20 cellular contexts compared by ENCODE assay signal in the genomic region with DNA sequence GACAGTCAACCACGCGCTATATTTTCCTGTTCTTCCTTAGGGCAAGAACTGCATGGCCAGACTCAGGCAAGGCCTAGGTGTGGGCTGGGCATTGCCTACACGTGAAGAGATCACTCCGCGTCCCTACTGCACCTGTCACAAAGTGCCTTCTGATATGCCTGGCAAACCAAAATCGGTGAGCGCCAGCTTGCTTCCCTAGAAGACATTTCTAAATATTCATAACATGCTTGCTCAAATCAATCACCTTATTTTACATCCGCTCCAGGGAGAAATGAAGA. TPM values are rescaled to one million over a fixed set of nuclear protein-coding genes. Genes with fewer than 3 reads are reported as not detected.
DNase-seq lines count a peak whose midpoint lies in the region; ATAC-seq and TF ChIP-seq lines count a peak whose summit lies in the region.
"Had no signal": no experiment of that assay in that cellular context is flagged by ENCODE, and none has a peak within 500 bp of the region (broad histone marks: within the 10 kb centered on the region; RNA-seq: fewer than 3 reads in every experiment).

No MANE protein-coding gene starts in this region.

- H3K27me3 Mint-ChIP-seq in CD4-positive, alpha-beta T cell, result no peaks in the 10 kb centered on the region
- H3K27me3 Mint-ChIP-seq in T-cell (peaks cover 0 to 7% of the 10 kb centered on the region in 2 donors), immature natural killer cell (ENCODE audit: low read depth in 3 of 3) (peaks cover 3 to 9% (median 7%) of the 10 kb centered on the region in 3 donors)
- peaks cover 4% of the 10 kb centered on the region for H3K27me3 Mint-ChIP-seq in dendritic cell treated with granulocyte-macrophage colony-stimulating factor and Interleukin-4, amounts not matched to agents 40 ng/mL and 50 ng/mL, for 4 days

- no peaks in the 10 kb centered on the region for H3K27me3 ChIP-seq in BLaER1
- H3K27me3 ChIP-seq in CD4-positive, alpha-beta T cell (ENCODE audit: control insufficient read depth, insufficient read depth, low read length), result no peaks in the 10 kb centered on the region

- peak overlapping the region; percentile 99 for H3K4me2 ChIP-seq in BLaER1
- H3K4me2 ChIP-seq: SK-N-SH had no signal

- no peaks in the 10 kb centered on the region for H3K9me3 Mint-ChIP-seq in CD4-positive, alpha-beta T cell
- H3K9me3 Mint-ChIP-seq in T-cell (no peaks in the 10 kb centered on the region), immature natural killer cell (peaks cover 0 to 1% (median 0%) of the 10 kb centered on the region in 6 donors)
- H3K9me3 Mint-ChIP-seq in dendritic cell treated with granulocyte-macrophage colony-stimulating factor and Interleukin-4, amounts not matched to agents 40 ng/mL and 50 ng/mL, for 4 days, result no peaks in the 10 kb centered on the region
- H3K9me3 Mint-ChIP-seq: CD8-positive, alpha-beta memory T cell had no signal

- peaks cover 9% of the 10 kb centered on the region for H3K36me3 ChIP-seq in BLaER1

- H3K27ac Mint-ChIP-seq in CD4-positive, alpha-beta T cell, result peak overlapping the region; percentile 80
- peak overlapping the region; percentile 20 to 81 for H3K27ac Mint-ChIP-seq in T-cell
- peak overlapping the region; percentile 44 for H3K27ac Mint-ChIP-seq in dendritic cell treated with granulocyte-macrophage colony-stimulating factor and Interleukin-4, amounts not matched to agents 40 ng/mL and 50 ng/mL, for 4 days
- peak overlapping the region in 1 of 6 donors; percentile 40 for H3K27ac Mint-ChIP-seq in immature natural killer cell

- peaks cover 80% of the 10 kb centered on the region for H3K4me1 ChIP-seq in BLaER1

- H3K27ac ChIP-seq in BLaER1, result 0 out of 2 replicates have a peak overlapping the region, but pooled peaks have one; percentile 18
- H3K27ac ChIP-seq in CD4-positive, alpha-beta T cell (ENCODE audit: low read depth, low read length), result no peak overlapping the region

- H3K36me3 Mint-ChIP-seq in CD4-positive, alpha-beta T cell (ENCODE audit: low read depth), result peaks cover 21% of the 10 kb centered on the region
- peaks cover 8% of the 10 kb centered on the region for H3K36me3 Mint-ChIP-seq in T-cell
- H3K36me3 Mint-ChIP-seq in dendritic cell treated with granulocyte-macrophage colony-stimulating factor and Interleukin-4, amounts not matched to agents 40 ng/mL and 50 ng/mL, for 4 days (ENCODE audit: low read depth), result peaks cover 49% of the 10 kb centered on the region
- H3K36me3 Mint-ChIP-seq in immature natural killer cell, result peaks cover 0 to 10% (median under 1%) of the 10 kb centered on the region in 3 donors

- POLR2A ChIA-PET in CD4-positive, alpha-beta T cell (lab: Charles Lee), result interaction anchor here (3.0 to 3.8 kb wide), 2 partner anchors 8 to 27 kb away, joined by 21 to 42 read pairs; no protein-coding TSS in a partner anchor
- POLR2A ChIA-PET in T-cell (lab: Charles Lee), result no interaction called here

- H4K20me1 ChIP-seq in BLaER1, result peaks cover 59% of the 10 kb centered on the region

- no peak overlapping the region for H3K4me3 ChIP-seq in BLaER1

- no peak for ATAC-seq in CD4-positive, alpha-beta T cell (ENCODE audit: poor library complexity)
- ATAC-seq in T-cell (replicated peaks in 1 of 4) (no peak), GM21390 (IDR thresholded peaks at IDR 0.05; ENCODE audit: unreplicated experiment) (no peak), GM19023 (IDR thresholded peaks at IDR 0.05; ENCODE audit: unreplicated experiment) (no peak)

- no peak overlapping the region for H3K4me3 Mint-ChIP-seq in CD4-positive, alpha-beta T cell
- H3K4me3 Mint-ChIP-seq in T-cell (peak overlapping the region in 1 of 3 donors; percentile 25), immature natural killer cell (no peak overlapping the region)
- no peak overlapping the region for H3K4me3 Mint-ChIP-seq in dendritic cell treated with granulocyte-macrophage colony-stimulating factor and Interleukin-4, amounts not matched to agents 40 ng/mL and 50 ng/mL, for 4 days

- TF ChIP-seq CTCF in CD4-positive, alpha-beta T cell (IDR thresholded peaks at IDR 0.05), result no peak

- H3K4me1 Mint-ChIP-seq in CD4-positive, alpha-beta T cell (ENCODE audit: low read depth), result peaks cover 84% of the 10 kb centered on the region
- H3K4me1 Mint-ChIP-seq in T-cell, result peaks cover 84 to 93% (median 85%) of the 10 kb centered on the region in 3 donors
- peaks cover 100% of the 10 kb centered on the region for H3K4me1 Mint-ChIP-seq in dendritic cell treated with granulocyte-macrophage colony-stimulating factor and Interleukin-4, amounts not matched to agents 40 ng/mL and 50 ng/mL, for 4 days (ENCODE audit: low read depth)
- H3K4me1 Mint-ChIP-seq in immature natural killer cell, result peaks cover 45 to 50% of the 10 kb centered on the region in 2 donors

- no peak overlapping the region for H3K9ac ChIP-seq in BLaER1
- H3K9ac ChIP-seq: SK-N-SH had no signal

- DNase-seq in CD4-positive, alpha-beta T cell, result no peak
- DNase-seq in T-cell, result no peak
- DNase-seq in immature natural killer cell, result no peak
- DNase-seq in NCI-H1436 treated with DMSO at 0.1 percent for 48 hours (lab: John Stamatoyannopoulos, UW), result no peak
- DNase-seq: AML-193, GF-D8, GOT3, KBM-7, NCI-H1092, NCI-H1694, NCI-H2107, NCI-H345, NCI-H526 treated with DMSO at 0.1 percent for 48 hours, SHP77, SK-N-SH had no signal

- H3K9me3 ChIP-seq in BLaER1, result no peaks in the 10 kb centered on the region
- no peaks in the 10 kb centered on the region for H3K9me3 ChIP-seq in CD4-positive, alpha-beta T cell (ENCODE audit: control insufficient read depth, low read length)
- H3K9me3 ChIP-seq: SK-N-SH had no signal

- CTCF ChIA-PET in CD4-positive, alpha-beta T cell (lab: Charles Lee), result interaction anchor here (0.6 kb wide), 1 partner anchor 8 kb away, joined by 3 read pairs; no protein-coding TSS in a partner anchor
- CTCF ChIA-PET in T-cell (lab: Charles Lee), result no interaction called here

- intact Hi-C loops in CD4-positive, alpha-beta T cell (cut with DNase I, micrococcal nuclease), result loop anchor here (5.0 kb wide), 1 partner anchor 42 kb away; the partner anchor contains the start of gene HDHD5 (in 2 of the 2)
- intact Hi-C loops in dendritic cell treated with granulocyte-macrophage colony-stimulating factor and Interleukin-4, amounts not matched to agents 40 ng/mL and 50 ng/mL, for 4 days (cut with micrococcal nuclease), result loop anchor here (5.0 kb wide), 1 partner anchor 57 kb away; no protein-coding TSS in a partner anchor

RNA-seq across cellular contexts. Expression of gene TMEM121B, which starts 6.3 kb away (rescaled TPM):
- under 1 TPM; 0.05 to 0.08 TPM for total RNA-seq in CD4-positive, alpha-beta T cell
- total RNA-seq in T-cell, result under 1 TPM in 3 of 5 donors, not detected in 2; 0.13 to 0.19 (median 0.15) TPM
- not detected for polyA plus RNA-seq in immature natural killer cell
- polyA plus RNA-seq: CD8-positive, alpha-beta memory T cell had no signal

RNA-seq across cellular contexts. Expression of gene IL17RA, which starts 30.1 kb away (rescaled TPM):
- 10 to 100 TPM; 23.2 to 24.3 TPM for total RNA-seq in CD4-positive, alpha-beta T cell
- total RNA-seq in T-cell, result 10 to 100 TPM; 38.8 to 72.7 (median 61.8) TPM
- polyA plus RNA-seq in immature natural killer cell, result 10 to 100 TPM; 12.8 to 21.0 (median 14.6) TPM

RNA-seq across cellular contexts. Expression of gene HDHD5, which starts 44.2 kb away (rescaled TPM):
- 10 to 100 TPM; 11.0 to 11.6 TPM for total RNA-seq in CD4-positive, alpha-beta T cell
- total RNA-seq in T-cell, result 10 to 100 TPM; 17.6 to 34.2 (median 30.1) TPM
- 10 to 100 TPM; 47.0 to 67.7 (median 47.3) TPM for polyA plus RNA-seq in immature natural killer cell
